ENCODE assay signal across 13 cellular contexts in the genomic region with DNA sequence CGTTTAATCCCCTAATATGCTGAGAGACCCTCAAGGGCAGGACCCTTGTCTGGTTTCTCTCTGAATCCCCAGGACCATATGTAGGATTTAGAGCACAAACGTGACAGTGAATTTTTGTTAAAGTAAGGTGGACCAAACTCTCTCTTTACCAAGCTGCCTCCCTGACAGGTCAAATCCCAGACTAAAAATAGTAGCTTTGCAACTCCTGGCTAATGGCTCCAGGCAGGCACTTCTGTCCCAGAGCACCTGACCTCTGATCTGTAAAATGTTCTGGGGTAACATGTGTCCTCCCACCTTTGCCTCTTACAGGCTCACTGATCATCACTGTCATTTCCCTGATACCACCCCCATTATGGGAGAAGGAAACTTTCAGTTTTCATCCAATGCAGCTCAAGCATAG.
DNase-seq lines count a peak whose midpoint lies in the region; ATAC-seq and TF ChIP-seq lines count a peak whose summit lies in the region.
"Had no signal": no experiment of that assay in that cellular context is flagged by ENCODE, and none has a peak within 500 bp of the region (broad histone marks: within the 10 kb centered on the region; RNA-seq: fewer than 3 reads in every experiment).

No MANE protein-coding gene starts in this region.

- DNase-seq in heart left ventricle: no peak
- DNase-seq in right atrium auricular region (ENCODE audit: low spot score): no peak
- no peak for DNase-seq in left ventricle myocardium superior
- no peak for DNase-seq in trophoblast cell
- no peak for DNase-seq in SJCRH30
- DNase-seq in NK-92 (lab: John Stamatoyannopoulos, UW; ENCODE audit: unreplicated experiment): no peak
- DNase-seq: ACHN; BE2C; C1 segment of cervical spinal cord; Caco-2; CD4-positive, CD25-positive, alpha-beta regulatory T cell; H9 had no signal

- H2AFZ ChIP-seq in trophoblast cell (ENCODE audit: insufficient read depth, low read length, poor library complexity): no peak overlapping the region

- H3K27ac ChIP-seq in heart left ventricle (peak overlapping the region in 4 of 12 donors; percentile 19 to 54 (median 36)), right atrium auricular region (no peak overlapping the region), trophoblast cell (ENCODE audit: low read depth, low read length) (no peak overlapping the region), SJCRH30 (no peak overlapping the region)

- H3K79me2 ChIP-seq in trophoblast cell (ENCODE audit: control insufficient read depth, insufficient read depth, low read length, poor library complexity): no peaks in the 10 kb centered on the region

- no peak overlapping the region for H2BK5ac ChIP-seq in trophoblast cell (ENCODE audit: low read depth, low read length, poor library complexity)

- TF ChIP-seq CTCF in heart left ventricle (IDR thresholded peaks at IDR 0.05) (no peak), right atrium auricular region (IDR thresholded peaks at IDR 0.05) (no peak)

- no peak overlapping the region for H3K4ac ChIP-seq in trophoblast cell (ENCODE audit: low read depth, low read length)

- WGBS in heart left ventricle, 4 donors: 41 to 51% (median 47%) methylated on average over 2 of the region's 2 CpGs
- WGBS in trophoblast cell (ENCODE audit: extremely low coverage, insufficient coverage, insufficient read length): no CpG with 5 or more reads among the region's 2 CpGs

- no peak overlapping the region for H4K91ac ChIP-seq in trophoblast cell (ENCODE audit: low read depth, low read length)

- TF ChIP-seq POLR2A in heart left ventricle (IDR thresholded peaks at IDR 0.05): no peak

- H3K18ac ChIP-seq in trophoblast cell (ENCODE audit: low read length): no peak overlapping the region

- ATAC-seq in heart left ventricle: peak; percentile 33 to 79 (median 38)
- peak; percentile 87 for ATAC-seq in left ventricle myocardium superior
- ATAC-seq: HepG2 had no signal

- H3K36me3 ChIP-seq in heart left ventricle (no peaks in the 10 kb centered on the region), right atrium auricular region (no peaks in the 10 kb centered on the region), trophoblast cell (ENCODE audit: control insufficient read depth in 1 of 2, insufficient read depth in 2 of 2, low read length in 2 of 2) (no peaks in the 10 kb centered on the region), SJCRH30 (no peaks in the 10 kb centered on the region)
- H3K36me3 ChIP-seq: BE2C had no signal

- H3K79me1 ChIP-seq in trophoblast cell (ENCODE audit: low read length): no peaks in the 10 kb centered on the region

- peak overlapping the region; percentile 29 for H3K9ac ChIP-seq in trophoblast cell (ENCODE audit: low read length)

- no peak overlapping the region for H4K12ac ChIP-seq in trophoblast cell (ENCODE audit: low read depth, low read length)

- peaks cover 0 to 20% (median 1%) of the 10 kb centered on the region in 12 donors for H3K4me1 ChIP-seq in heart left ventricle
- H3K4me1 ChIP-seq in right atrium auricular region: no peaks in the 10 kb centered on the region
- H3K4me1 ChIP-seq in trophoblast cell (ENCODE audit: control insufficient read depth in 1 of 2, insufficient read depth in 2 of 2, low read length in 2 of 2): peaks cover 0 to 2% of the 10 kb centered on the region in 2 experiments
- no peaks in the 10 kb centered on the region for H3K4me1 ChIP-seq in SJCRH30
- H3K4me1 ChIP-seq: BE2C, Caco-2 had no signal

- no peaks in the 10 kb centered on the region for H3K9me3 ChIP-seq in heart left ventricle
- no peaks in the 10 kb centered on the region for H3K9me3 ChIP-seq in right atrium auricular region
- no peaks in the 10 kb centered on the region for H3K9me3 ChIP-seq in trophoblast cell (ENCODE audit: insufficient read depth, low read depth, low read length)
- peaks cover 3% of the 10 kb centered on the region; the same call in 1 of the 2 replicates for H3K9me3 ChIP-seq in SJCRH30 (replicated peaks)
- H3K9me3 ChIP-seq: BE2C, Caco-2 had no signal

- no peak overlapping the region for H3K4me2 ChIP-seq in trophoblast cell (ENCODE audit: low read length)

- no peak overlapping the region for H4K8ac ChIP-seq in trophoblast cell (ENCODE audit: low read depth, low read length)

- H2BK12ac ChIP-seq in trophoblast cell (ENCODE audit: low read length): no peak overlapping the region

- no peak overlapping the region for H2AK5ac ChIP-seq in trophoblast cell (ENCODE audit: low read length)

- H3K4me3 ChIP-seq in heart left ventricle (no peak overlapping the region), right atrium auricular region (no peak overlapping the region), trophoblast cell (ENCODE audit: low read depth, low read length) (no peak overlapping the region), SJCRH30 (no peak overlapping the region)

- intact Hi-C loops in heart left ventricle (cut with DNase I): no loop called here
- intact Hi-C loops in left ventricle myocardium superior (cut with micrococcal nuclease): no loop called here

- H3K14ac ChIP-seq in trophoblast cell (ENCODE audit: low read length): no peak overlapping the region

- H3K23ac ChIP-seq in trophoblast cell (ENCODE audit: low read length): no peak overlapping the region

- H2BK120ac ChIP-seq in trophoblast cell (ENCODE audit: insufficient read depth, low read length, poor library complexity): no peak overlapping the region

- H3K27me3 ChIP-seq in heart left ventricle (no peaks in the 10 kb centered on the region), right atrium auricular region (no peaks in the 10 kb centered on the region), trophoblast cell (ENCODE audit: insufficient read depth, low read length) (no peaks in the 10 kb centered on the region), SJCRH30 (no peaks in the 10 kb centered on the region)
- H3K27me3 ChIP-seq: BE2C had no signal
